19 cellular contexts compared by ENCODE assay signal in the genomic region with DNA sequence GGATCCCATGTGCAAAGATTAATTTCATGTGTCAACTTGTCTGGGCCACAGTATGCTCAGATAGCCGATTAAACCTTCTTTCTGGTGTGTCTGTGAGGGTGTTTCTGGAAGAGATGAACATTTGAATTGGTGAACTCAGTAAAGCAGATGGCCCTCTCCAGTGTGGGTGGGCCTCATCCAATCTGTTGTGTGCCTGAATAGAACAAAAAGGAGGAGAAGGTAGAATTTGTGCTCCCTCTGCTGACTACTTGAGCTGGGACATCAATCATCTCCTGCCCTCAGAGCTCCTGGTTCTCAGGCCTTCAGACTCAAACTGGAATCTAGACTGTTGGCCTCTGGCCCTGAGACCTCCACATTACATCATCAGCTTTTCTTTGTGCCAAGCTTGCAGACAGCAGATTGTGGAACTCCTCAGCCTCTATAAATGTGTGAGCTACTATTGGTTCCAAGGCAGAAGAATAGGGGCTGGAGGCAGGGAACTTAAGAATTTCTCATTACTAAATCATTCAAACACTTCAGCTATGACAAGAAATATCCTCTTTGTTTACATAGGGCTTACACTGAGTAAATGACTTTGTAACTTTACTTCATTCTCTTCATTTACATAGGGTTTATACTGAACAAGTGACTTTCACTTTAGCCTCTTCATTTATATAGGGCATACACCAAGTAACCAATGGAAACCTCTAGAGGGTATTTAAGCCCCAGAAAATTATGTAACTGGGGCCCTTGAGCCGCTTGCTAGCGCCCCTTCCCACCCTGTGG.
A peak's percentile ranks its signal among the peaks of the same experiment; 100 is the strongest.
DNase-seq lines count a peak whose midpoint lies in the region; ATAC-seq lines count a peak whose summit lies in the region.
"Had no signal": no experiment of that assay in that cellular context is flagged by ENCODE, and none has a peak within 500 bp of the region (broad histone marks: within the 10 kb centered on the region; RNA-seq: fewer than 3 reads in every experiment).

No MANE protein-coding gene starts in this region.

- peak; percentile 82 for DNase-seq in DMS 273 treated with DMSO at 0.1 percent for 48 hours (lab: John Stamatoyannopoulos, UW)
- peak; percentile 26 for DNase-seq in HT-29 (ENCODE audit: low spot score)
- DNase-seq in UCSD-AML1 (lab: John Stamatoyannopoulos, UW; ENCODE audit: unreplicated experiment): peak; percentile 3
- peak; percentile 65 for DNase-seq in inferior parietal cortex (ENCODE audit: extremely low spot score)
- DNase-seq in NCI-H1092 treated with DMSO at 0.1 percent for 48 hours (lab: John Stamatoyannopoulos, UW): no peak
- DNase-seq in GM19238 (ENCODE audit: insufficient read length, low spot score): no peak
- DNase-seq in NCI-H1105 (lab: John Stamatoyannopoulos, UW): no peak
- DNase-seq: activated CD4-positive, alpha-beta memory T cell treated with anti-CD3 and anti-CD28 coated beads for 36 hours; activated naive CD4-positive, alpha-beta T cell; aorta; CD8-positive, alpha-beta memory T cell; kidney; naive thymus-derived CD8-positive, alpha-beta T cell; NCI-H345; Right ventricle myocardium superior; small intestine; stimulated activated CD4-positive, alpha-beta T cell treated with anti-CD3 and anti-CD28 coated beads, Interleukin-4, amount 100 ng/mL, for 1 hour; uterus had no signal

- ATAC-seq in GM18861 (IDR thresholded peaks at IDR 0.05; ENCODE audit: unreplicated experiment): no peak
- ATAC-seq: naive thymus-derived CD8-positive, alpha-beta T cell had no signal

Comparison
In these comparisons a context has a peak if more than half of its experiments do, and no peak if none do; other contexts are left out.
1. DNase-seq: peak in DMS 273 treated with DMSO at 0.1 percent for 48 hours (single experiment), HT-29 (single experiment), UCSD-AML1 (single experiment) and inferior parietal cortex (single experiment); none in NCI-H1092 treated with DMSO at 0.1 percent for 48 hours (single experiment), GM19238 (single experiment) and NCI-H1105 (single experiment).